8 cellular contexts compared by ENCODE assay signal in genomic region chr21:38352536-38353219, GRCh38.
DNase-seq lines count a peak whose midpoint lies in the region; ATAC-seq and TF ChIP-seq lines count a peak whose summit lies in the region.

No MANE protein-coding gene starts in this region.

- peak overlapping the region; percentile 51 for H3K27ac ChIP-seq in PC-3 (ENCODE audit: low read length)
- no peak overlapping the region for H3K27ac ChIP-seq in iPS-20b (ENCODE audit: low read length)

- no TSS peak for BruUV-seq in PC-3 (replicated peaks; lab: Mats Ljungman, UMichigan)

- TF ChIP-seq CTCF in PC-3 (conservative IDR thresholded peaks at IDR 0.05; ENCODE audit: low read depth, low read length) (peak; percentile 92), astrocyte of the cerebellum (IDR thresholded peaks at IDR 0.05; ENCODE audit: low read depth, low read length, missing control alignments) (peak; percentile 90)

- POLR2A ChIA-PET in PC-3 (lab: Charles Lee; ENCODE audit: unreplicated experiment): no interaction called here

- H2AFZ ChIP-seq in PC-3 (ENCODE audit: low read length): 0 out of 2 replicates have a peak overlapping the region, but pooled peaks have one; percentile 12

- intact Hi-C loops in PC-3 (cut with micrococcal nuclease): loop anchor here (1.0 to 5.0 kb wide), 3 partner anchors 133 to 193 kb away; no protein-coding TSS in a partner anchor

- H3K36me3 ChIP-seq in PC-3 (ENCODE audit: low read depth, low read length) (no peaks in the 10 kb centered on the region), iPS-20b (ENCODE audit: insufficient read depth, low read depth, low read length) (no peaks in the 10 kb centered on the region)

- H4K20me1 ChIP-seq in PC-3 (ENCODE audit: low read length): no peaks in the 10 kb centered on the region

- H3K4me1 ChIP-seq in PC-3 (ENCODE audit: insufficient read depth, low read length) (peaks cover 15% of the 10 kb centered on the region), iPS-20b (ENCODE audit: insufficient read depth, low read length) (peaks cover 19% of the 10 kb centered on the region; the same call in 1 of the 2 replicates)

- in situ Hi-C loops in astrocyte of the cerebellum (cut with HindIII; ENCODE audit: low sequenced_read_pairs): loop anchor here (25.0 kb wide), 2 partner anchors 190 to 640 kb away; no protein-coding TSS in a partner anchor

- CTCF ChIA-PET in PC-3 (lab: Charles Lee): interaction anchor here (0.5 to 1.6 kb wide), 11 partner anchors 28 to 652 kb away, joined by 3 to 12 read pairs (median 4); no protein-coding TSS in a partner anchor

- H3K9ac ChIP-seq in PC-3 (ENCODE audit: low read length) (peak overlapping the region; percentile 48), iPS-20b (ENCODE audit: low read depth, low read length) (peak overlapping the region; percentile 37; the same call in 1 of the 2 replicates)

- peak overlapping the region; percentile 41 for H3K4me2 ChIP-seq in PC-3 (ENCODE audit: low read length)

- H3K4me3 ChIP-seq in PC-3 (ENCODE audit: low read length) (no peak overlapping the region), astrocyte of the cerebellum (ENCODE audit: low read depth, low read length) (no peak overlapping the region), iPS-20b (ENCODE audit: low read length) (no peak overlapping the region)

- H3K79me2 ChIP-seq in PC-3 (ENCODE audit: low read length): no peaks in the 10 kb centered on the region

- DNase-seq in DMS114 treated with DMSO at 0.1 percent for 48 hours (lab: John Stamatoyannopoulos, UW; ENCODE audit: unreplicated experiment) (peak; percentile 8), HuH-7.5 (ENCODE audit: low spot score) (peak; percentile 52), PC-3 (peak; percentile 86), astrocyte of the cerebellum (ENCODE audit: low read depth) (peak; percentile 76)
- DNase-seq in stimulated activated CD4-positive, alpha-beta T cell treated with anti-CD3 and anti-CD28 coated beads, Interleukin-15, amount 100 ng/mL, for 24 hours: peak; percentile 66

- H3K27me3 ChIP-seq in PC-3 (ENCODE audit: low read length) (no peaks in the 10 kb centered on the region), iPS-20b (ENCODE audit: insufficient read depth, low read length) (peaks cover 28% of the 10 kb centered on the region)

- peak; percentile 34 for ATAC-seq in PC-3
- no peak for ATAC-seq in HG03108 (IDR thresholded peaks at IDR 0.05; ENCODE audit: unreplicated experiment)
- no peak for ATAC-seq in HG03097 (IDR thresholded peaks at IDR 0.05; ENCODE audit: low FRiP score, unreplicated experiment)

- no peaks in the 10 kb centered on the region for H3K9me2 ChIP-seq in PC-3 (replicated peaks; ENCODE audit: low read length)

- H3F3A ChIP-seq in PC-3 (ENCODE audit: low read length, unreplicated experiment): no peaks in the 10 kb centered on the region

- H3K9me3 ChIP-seq in PC-3 (ENCODE audit: low read length) (no peaks in the 10 kb centered on the region), iPS-20b (ENCODE audit: insufficient read depth, low read depth, low read length) (no peaks in the 10 kb centered on the region)

Comparison
In these comparisons a context has a peak if more than half of its experiments do, and no peak if none do; other contexts are left out.
1. DNase-seq: peak in every context shown above with its lines; median percentile 86 in PC-3; 76 in astrocyte of the cerebellum; 66 in stimulated activated CD4-positive, alpha-beta T cell treated with anti-CD3 and anti-CD28 coated beads, Interleukin-15, amount 100 ng/mL, for 24 hours; 52 in HuH-7.5; 8 in DMS114 treated with DMSO at 0.1 percent for 48 hours.